In genomic region chr5:160390787-160391696, GRCh38 we compare ENCODE assay signal across 8 cellular contexts. TPM values are rescaled to one million over a fixed set of nuclear protein-coding genes. Genes with fewer than 3 reads are reported as not detected.
DNase-seq lines count a peak whose midpoint lies in the region; ATAC-seq, FAIRE-seq and TF ChIP-seq lines count a peak whose summit lies in the region.

No MANE protein-coding gene starts in this region.

- peaks cover 0 to 9% of the 10 kb centered on the region in 2 donors for H3K4me1 ChIP-seq in gastrocnemius medialis

- H3K36me3 Mint-ChIP-seq in stimulated activated naive B cell treated with anti-CD40 and anti-IgM and Interleukin-4, amounts not matched to agents 10 μg/mL and 1 μg/mL and 100 μg/mL, for 72 hours, result peaks cover 3 to 17% of the 10 kb centered on the region in 2 donors

- H3K9me3 Mint-ChIP-seq in stimulated activated naive B cell treated with anti-CD40 and anti-IgM and Interleukin-4, amounts not matched to agents 10 μg/mL and 1 μg/mL and 100 μg/mL, for 72 hours, result peaks cover 10 to 14% of the 10 kb centered on the region in 2 donors

- no peak overlapping the region for H3K4me3 ChIP-seq in gastrocnemius medialis

- no peaks in the 10 kb centered on the region for H3K36me3 ChIP-seq in gastrocnemius medialis

- no peak overlapping the region for H3K27ac Mint-ChIP-seq in stimulated activated naive B cell treated with anti-CD40 and anti-IgM and Interleukin-4, amounts not matched to agents 10 μg/mL and 1 μg/mL and 100 μg/mL, for 72 hours

- DNase-seq in NCI-H1694 treated with DMSO at 0.1 percent for 48 hours (lab: John Stamatoyannopoulos, UW), result peak; percentile 42
- DNase-seq in NCI-H1694 (lab: John Stamatoyannopoulos, UW), result no peak
- DNase-seq in NCI-H460 (ENCODE audit: extremely low read depth, low read depth), result peak; percentile 32
- no peak for DNase-seq in gastrocnemius medialis
- DNase-seq in stimulated activated naive B cell treated with anti-CD40 and anti-IgM and Interleukin-4, amounts not matched to agents 10 μg/mL and 1 μg/mL and 100 μg/mL, for 72 hours, result no peak

- H3K4me3 Mint-ChIP-seq in stimulated activated naive B cell treated with anti-CD40 and anti-IgM and Interleukin-4, amounts not matched to agents 10 μg/mL and 1 μg/mL and 100 μg/mL, for 72 hours, result no peak overlapping the region

- H3K27me3 Mint-ChIP-seq in stimulated activated naive B cell treated with anti-CD40 and anti-IgM and Interleukin-4, amounts not matched to agents 10 μg/mL and 1 μg/mL and 100 μg/mL, for 72 hours, result no peaks in the 10 kb centered on the region

- no peak for TF ChIP-seq POLR2A in gastrocnemius medialis (IDR thresholded peaks at IDR 0.05)

- intact Hi-C loops in gastrocnemius medialis (cut with DNase I; ENCODE audit: low total_unique reads), result no loop called here

- in situ Hi-C loops in gastrocnemius medialis (cut with MboI; ENCODE audit: low sequenced_read_pairs in 4 of 4), result loop anchor here in 1 of 4 donors (10.0 kb wide), 1 partner anchor 366 kb away; no protein-coding TSS in a partner anchor

- no peaks in the 10 kb centered on the region for H3K27me3 ChIP-seq in gastrocnemius medialis

- H3K9me3 ChIP-seq in gastrocnemius medialis, result no peaks in the 10 kb centered on the region

- FAIRE-seq in endometrium (lab: Jason Lieb, UNC), result peak; percentile 94

- ATAC-seq in gastrocnemius medialis (no peak), HG02763 (IDR thresholded peaks at IDR 0.05; ENCODE audit: unreplicated experiment) (no peak), HG03442 (IDR thresholded peaks at IDR 0.05; ENCODE audit: unreplicated experiment) (no peak)
- ATAC-seq in stimulated activated naive B cell treated with anti-CD40 and anti-IgM and Interleukin-4, amounts not matched to agents 10 μg/mL and 1 μg/mL and 100 μg/mL, for 72 hours (replicated peaks), result no peak

- H3K4me1 Mint-ChIP-seq in stimulated activated naive B cell treated with anti-CD40 and anti-IgM and Interleukin-4, amounts not matched to agents 10 μg/mL and 1 μg/mL and 100 μg/mL, for 72 hours, result no peaks in the 10 kb centered on the region

- peak in 4 of 5 experiments; percentile 21 to 48 (median 34) for TF ChIP-seq CTCF in gastrocnemius medialis (IDR thresholded peaks at IDR 0.05 in 4 of 5, conservative IDR thresholded peaks at IDR 0.05 in 1 of 5)

- H3K27ac ChIP-seq in gastrocnemius medialis, result no peak overlapping the region

RNA-seq across cellular contexts. Expression of gene FAM200C, which starts 8.8 kb away (rescaled TPM):
- 4.9 and 6.2 TPM in 2 replicates for total RNA-seq in NCI-H460 (2014; rRNA removed; shearing (Covaris generic))
- 7.0 and 12.7 TPM in 2 replicates for polyA plus RNA-seq in NCI-H460 (2014; cell fraction: nucleus; rRNA removed)
- total RNA-seq in gastrocnemius medialis, result 1 to 10 TPM in 1 of 4 donors, under 1 TPM in 3; 0.51 to 1.1 (median 0.86) TPM

RNA-seq across cellular contexts. Expression of gene C1QTNF2, which starts 20.6 kb away (rescaled TPM):
- total RNA-seq in NCI-H460 (2014; rRNA removed; shearing (Covaris generic)), result not detected in 2 replicates
- polyA plus RNA-seq in NCI-H460 (2014; cell fraction: nucleus; rRNA removed), result 0.10 TPM in 1 of 2 replicates, not detected in the other
- total RNA-seq in gastrocnemius medialis, result under 1 TPM in 2 of 4 donors, not detected in 2; 0.09 to 0.65 TPM

RNA-seq across cellular contexts. Expression of gene SLU7, which starts 27.8 kb away (rescaled TPM):
- total RNA-seq in NCI-H460 (2014; rRNA removed; shearing (Covaris generic)), result 39.9 and 55.6 TPM in 2 replicates
- polyA plus RNA-seq in NCI-H460 (2014; cell fraction: nucleus; rRNA removed), result 15.8 and 38.1 TPM in 2 replicates
- total RNA-seq in gastrocnemius medialis, result 100 to 1,000 TPM in 1 of 4 donors, 10 to 100 TPM in 3; 61.4 to 103 (median 87.2) TPM

RNA-seq across cellular contexts. Expression of gene PTTG1, which starts 30.6 kb away (rescaled TPM):
- total RNA-seq in NCI-H460 (2014; rRNA removed; shearing (Covaris generic)), result 341 and 362 TPM in 2 replicates
- 299 and 440 TPM in 2 replicates for polyA plus RNA-seq in NCI-H460 (2014; cell fraction: nucleus; rRNA removed)
- 10 to 100 TPM in 2 of 4 donors, 1 to 10 TPM in 2; 1.1 to 18.1 (median 11.4) TPM for total RNA-seq in gastrocnemius medialis

Comparison
In these comparisons a context has a peak if more than half of its experiments do, and no peak if none do; other contexts are left out.
1. DNase-seq: peak in NCI-H1694 treated with DMSO at 0.1 percent for 48 hours (single experiment) and NCI-H460 (single experiment); none in NCI-H1694 (single experiment), gastrocnemius medialis (0 of 2) and stimulated activated naive B cell treated with anti-CD40 and anti-IgM and Interleukin-4, amounts not matched to agents 10 μg/mL and 1 μg/mL and 100 μg/mL, for 72 hours (single experiment).